ENCODE assay signal across 10 cellular contexts in the genomic region with DNA sequence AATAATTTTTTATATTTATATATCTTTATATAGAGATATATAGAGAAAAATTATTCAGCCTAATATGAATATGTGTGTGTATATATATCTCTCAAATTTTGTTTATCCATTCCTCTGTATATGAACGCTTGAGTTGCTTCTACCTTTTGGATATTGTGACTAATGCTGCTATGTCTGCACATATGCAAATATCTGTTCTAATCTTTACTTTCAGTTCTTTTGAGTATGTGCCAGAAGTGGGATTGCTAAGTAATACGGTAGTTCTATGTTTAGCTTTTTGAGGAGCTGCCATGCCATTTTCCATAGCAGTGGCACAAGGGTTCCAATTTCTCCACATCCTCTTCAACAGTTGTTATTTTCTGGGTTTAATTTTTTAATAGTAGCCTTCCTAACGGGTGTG.
DNase-seq lines count a peak whose midpoint lies in the region; ATAC-seq and TF ChIP-seq lines count a peak whose summit lies in the region.
"Had no signal": no experiment of that assay in that cellular context is flagged by ENCODE, and none has a peak within 500 bp of the region (broad histone marks: within the 10 kb centered on the region; RNA-seq: fewer than 3 reads in every experiment).

No MANE protein-coding gene starts in this region.

- no peak for TF ChIP-seq CTCF in fibroblast of villous mesenchyme (IDR thresholded peaks at IDR 0.05; ENCODE audit: insufficient read depth, low read depth, low read length)
- TF ChIP-seq CTCF in WERI-Rb-1 (IDR thresholded peaks at IDR 0.05; ENCODE audit: low read depth, low read length) = no peak

- H3K4me3 ChIP-seq in fibroblast of villous mesenchyme (ENCODE audit: low read depth, low read length) (no peak overlapping the region), WERI-Rb-1 (ENCODE audit: low read depth, low read length) (no peak overlapping the region)

- DNase-seq in fibroblast of villous mesenchyme (ENCODE audit: low read depth) = peak; percentile 44
- no peak for DNase-seq in NCI-H69 (lab: John Stamatoyannopoulos, UW)
- DNase-seq in HK-2 (ENCODE audit: unreplicated experiment) = no peak
- no peak for DNase-seq in WERI-Rb-1

- no peaks in the 10 kb centered on the region for H3K36me3 ChIP-seq in WERI-Rb-1
- H3K36me3 ChIP-seq: neutrophil had no signal

- no peaks in the 10 kb centered on the region for H3K27me3 ChIP-seq in WERI-Rb-1 (ENCODE audit: insufficient read depth, low read depth, severe bottlenecking)

- no peak overlapping the region for H3K27ac ChIP-seq in WERI-Rb-1
- H3K27ac ChIP-seq: epithelial cell of prostate, neutrophil had no signal

- ATAC-seq in GM18867 (IDR thresholded peaks at IDR 0.05; ENCODE audit: unreplicated experiment) (peak; percentile 94), GM21576 (IDR thresholded peaks at IDR 0.05; ENCODE audit: unreplicated experiment) (peak; percentile 83), HG03469 (IDR thresholded peaks at IDR 0.05; ENCODE audit: unreplicated experiment) (peak; percentile 76), SK-N-SH treated with all-trans-retinoic acid at 6 μM for 48 hours (no peak)

- H3K9me3 ChIP-seq in WERI-Rb-1 (ENCODE audit: severe bottlenecking) = no peaks in the 10 kb centered on the region
- H3K9me3 ChIP-seq: neutrophil had no signal

TF ChIP-seq in SK-N-SH treated with all-trans-retinoic acid at 6 μM for 48 hours, 23 proteins besides CTCF, POLR2A, EP300 and RAD21:
- no peak for TF ChIP-seq TSHZ2 (CRISPR knock-in tag; IDR thresholded peaks at IDR 0.05)
- TF ChIP-seq POU6F1 (CRISPR knock-in tag; IDR thresholded peaks at IDR 0.05; ENCODE audit: borderline replicate concordance, low read depth) = no peak
- TF ChIP-seq, protein P1, sequence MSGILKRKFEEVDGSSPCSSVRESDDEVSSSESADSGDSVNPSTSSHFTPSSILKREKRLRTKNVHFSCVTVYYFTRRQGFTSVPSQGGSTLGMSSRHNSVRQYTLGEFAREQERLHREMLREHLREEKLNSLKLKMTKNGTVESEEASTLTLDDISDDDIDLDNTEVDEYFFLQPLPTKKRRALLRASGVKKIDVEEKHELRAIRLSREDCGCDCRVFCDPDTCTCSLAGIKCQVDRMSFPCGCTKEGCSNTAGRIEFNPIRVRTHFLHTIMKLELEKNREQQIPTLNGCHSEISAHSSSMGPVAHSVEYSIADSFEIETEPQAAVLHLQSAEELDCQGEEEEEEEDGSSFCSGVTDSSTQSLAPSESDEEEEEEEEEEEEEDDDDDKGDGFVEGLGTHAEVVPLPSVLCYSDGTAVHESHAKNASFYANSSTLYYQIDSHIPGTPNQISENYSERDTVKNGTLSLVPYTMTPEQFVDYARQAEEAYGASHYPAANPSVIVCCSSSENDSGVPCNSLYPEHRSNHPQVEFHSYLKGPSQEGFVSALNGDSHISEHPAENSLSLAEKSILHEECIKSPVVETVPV (CRISPR knock-in tag; IDR thresholded peaks at IDR 0.05) = no peak
- TF ChIP-seq ZFP30 (CRISPR knock-in tag; IDR thresholded peaks at IDR 0.05) = no peak
- no peak for TF ChIP-seq OSR1 (CRISPR knock-in tag; IDR thresholded peaks at IDR 0.05)
- TF ChIP-seq ZNF565 (CRISPR knock-in tag; conservative IDR thresholded peaks at IDR 0.05; ENCODE audit: low read depth) = no peak
- no peak for TF ChIP-seq ZFP3 (CRISPR knock-in tag; IDR thresholded peaks at IDR 0.05)
- no peak for TF ChIP-seq ISL1 (CRISPR knock-in tag; IDR thresholded peaks at IDR 0.05)
- no peak for TF ChIP-seq ARNTL (CRISPR knock-in tag; IDR thresholded peaks at IDR 0.05; ENCODE audit: borderline replicate concordance, low read depth)
- TF ChIP-seq CSDC2 (CRISPR knock-in tag; IDR thresholded peaks at IDR 0.05) = no peak
- TF ChIP-seq, protein P2, sequence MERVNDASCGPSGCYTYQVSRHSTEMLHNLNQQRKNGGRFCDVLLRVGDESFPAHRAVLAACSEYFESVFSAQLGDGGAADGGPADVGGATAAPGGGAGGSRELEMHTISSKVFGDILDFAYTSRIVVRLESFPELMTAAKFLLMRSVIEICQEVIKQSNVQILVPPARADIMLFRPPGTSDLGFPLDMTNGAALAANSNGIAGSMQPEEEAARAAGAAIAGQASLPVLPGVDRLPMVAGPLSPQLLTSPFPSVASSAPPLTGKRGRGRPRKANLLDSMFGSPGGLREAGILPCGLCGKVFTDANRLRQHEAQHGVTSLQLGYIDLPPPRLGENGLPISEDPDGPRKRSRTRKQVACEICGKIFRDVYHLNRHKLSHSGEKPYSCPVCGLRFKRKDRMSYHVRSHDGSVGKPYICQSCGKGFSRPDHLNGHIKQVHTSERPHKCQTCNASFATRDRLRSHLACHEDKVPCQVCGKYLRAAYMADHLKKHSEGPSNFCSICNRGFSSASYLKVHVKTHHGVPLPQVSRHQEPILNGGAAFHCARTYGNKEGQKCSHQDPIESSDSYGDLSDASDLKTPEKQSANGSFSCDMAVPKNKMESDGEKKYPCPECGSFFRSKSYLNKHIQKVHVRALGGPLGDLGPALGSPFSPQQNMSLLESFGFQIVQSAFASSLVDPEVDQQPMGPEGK (CRISPR knock-in tag; IDR thresholded peaks at IDR 0.05; ENCODE audit: borderline replicate concordance) = no peak
- no peak for TF ChIP-seq ZC3H10 (CRISPR knock-in tag; IDR thresholded peaks at IDR 0.05)
- TF ChIP-seq PPARA (CRISPR knock-in tag; IDR thresholded peaks at IDR 0.05; ENCODE audit: borderline replicate concordance) = no peak
- TF ChIP-seq BACH2 (CRISPR knock-in tag; IDR thresholded peaks at IDR 0.05; ENCODE audit: borderline replicate concordance) = no peak
- TF ChIP-seq CREB5 (CRISPR knock-in tag; IDR thresholded peaks at IDR 0.05; ENCODE audit: low read depth) = no peak
- TF ChIP-seq TOX (CRISPR knock-in tag; IDR thresholded peaks at IDR 0.05; ENCODE audit: borderline replicate concordance) = no peak
- TF ChIP-seq ZNF8 (CRISPR knock-in tag; IDR thresholded peaks at IDR 0.05) = no peak
- no peak for TF ChIP-seq SNAI2 (CRISPR knock-in tag; IDR thresholded peaks at IDR 0.05)
- TF ChIP-seq RARB (CRISPR knock-in tag; IDR thresholded peaks at IDR 0.05) = no peak
- no peak for TF ChIP-seq ESRRG (CRISPR knock-in tag; IDR thresholded peaks at IDR 0.05)
TF ChIP-seq in SK-N-SH treated with all-trans-retinoic acid at 6 μM for 48 hours: peak in this region for 0.
